Comparison of ENCODE assay signal across 8 cellular contexts in genomic region chr6:105137388-105137787, GRCh38. TPM values are rescaled to one million over a fixed set of nuclear protein-coding genes. Genes with fewer than 3 reads are reported as not detected.
DNase-seq lines count a peak whose midpoint lies in the region; ATAC-seq and TF ChIP-seq lines count a peak whose summit lies in the region.
"Had no signal": no experiment of that assay in that cellular context is flagged by ENCODE, and none has a peak within 500 bp of the region (broad histone marks: within the 10 kb centered on the region; RNA-seq: fewer than 3 reads in every experiment).

No MANE protein-coding gene starts in this region.

- peaks cover 35% of the 10 kb centered on the region for H3K27me3 ChIP-seq in H7 (ENCODE audit: control insufficient read depth, insufficient read depth, low read length)
- H3K27me3 ChIP-seq in heart left ventricle = peaks cover 0 to 33% (median 0%) of the 10 kb centered on the region in 9 donors
- no peaks in the 10 kb centered on the region for H3K27me3 ChIP-seq in rectal smooth muscle tissue (ENCODE audit: control insufficient read depth, insufficient read depth, low read length)

- H3K36me3 ChIP-seq in H7 (replicated peaks; ENCODE audit: control insufficient read depth, insufficient read depth, low read length) (no peaks in the 10 kb centered on the region), heart left ventricle (peaks cover 0 to 7% (median 0%) of the 10 kb centered on the region in 9 donors), rectal smooth muscle tissue (ENCODE audit: control insufficient read depth, insufficient read depth, low read length) (no peaks in the 10 kb centered on the region)

- H3K4me3 ChIP-seq in H7 (ENCODE audit: insufficient read depth, low read depth, low read length) = peak overlapping the region; percentile 71
- H3K4me3 ChIP-seq in heart left ventricle = peak overlapping the region; percentile 58 to 93 (median 87)
- H3K4me3 ChIP-seq in rectal smooth muscle tissue (ENCODE audit: low read length) = peak overlapping the region; percentile 82

- WGBS in heart left ventricle, 4 donors = 1% methylated on average over 28 to 32 of the region's 32 CpGs

- H3K4me1 ChIP-seq in heart left ventricle = peaks cover 0 to 15% (median 7%) of the 10 kb centered on the region in 12 donors
- peaks cover 5% of the 10 kb centered on the region for H3K4me1 ChIP-seq in rectal smooth muscle tissue (ENCODE audit: control insufficient read depth, insufficient read depth, low read length)

- H3K27ac ChIP-seq in VCaP (peak overlapping the region; percentile 53; the same call in 1 of the 2 replicates), heart left ventricle (peak overlapping the region; percentile 62 to 95 (median 91)), rectal smooth muscle tissue (ENCODE audit: low read depth, low read length) (peak overlapping the region; percentile 91)

- no peak overlapping the region for H3K9ac ChIP-seq in rectal smooth muscle tissue (ENCODE audit: low read length)

- TF ChIP-seq CTCF in VCaP (conservative IDR thresholded peaks at IDR 0.05) (no peak), heart left ventricle (IDR thresholded peaks at IDR 0.05) (no peak)

- DNase-seq in H7 (no peak), heart left ventricle (peak; percentile 25 to 67 (median 30)), GF-D8 (lab: John Stamatoyannopoulos, UW) (no peak)

- intact Hi-C loops in heart left ventricle (cut with DNase I) = loop anchor here in 7 of 10 donors (2.0 to 10.0 kb wide), 6 partner anchors 135 to 265 kb away; partner anchors contain the start of gene PREP (in 2 of the 7)

- no peak for TF ChIP-seq POLR2A in heart left ventricle (IDR thresholded peaks at IDR 0.05)

- ATAC-seq in heart left ventricle (peak in 2 of 4 donors; percentile 11 to 34), GM18520 (IDR thresholded peaks at IDR 0.05; ENCODE audit: unreplicated experiment) (no peak), HG03432 (IDR thresholded peaks at IDR 0.05; ENCODE audit: unreplicated experiment) (no peak)

- H3K9me3 ChIP-seq in heart left ventricle = no peaks in the 10 kb centered on the region

RNA-seq across cellular contexts. Expression of gene POPDC3, which starts 42.4 kb away (rescaled TPM):
- 1.1 and 2.6 TPM in 2 replicates for total RNA-seq in H7 (2014; rRNA removed; shearing (Covaris generic))
- 10 to 100 TPM; 29.3 to 59.7 (median 51.5) TPM for total RNA-seq in heart left ventricle
- polyA plus RNA-seq in heart left ventricle = 10 to 100 TPM; 53.0 to 54.0 TPM
- total RNA-seq: T-helper 2 cell treated with Interferon-gamma antibody and Interleukin-4, amounts not matched to agents 100 ng/mL and 5 ng/mL, for 36 hours had no signal

Comparison
In these comparisons a context has a peak if more than half of its experiments do, and no peak if none do; other contexts are left out.
1. DNase-seq: peak in heart left ventricle (5 of 5); none in H7 (single experiment) and GF-D8 (single experiment).
2. Peak in every context shown above with its lines, with median percentiles within 50 percentile points of each other: H3K4me3 ChIP-seq and H3K27ac ChIP-seq.